Comparison of ENCODE assay signal across 12 cellular contexts in the genomic region with DNA sequence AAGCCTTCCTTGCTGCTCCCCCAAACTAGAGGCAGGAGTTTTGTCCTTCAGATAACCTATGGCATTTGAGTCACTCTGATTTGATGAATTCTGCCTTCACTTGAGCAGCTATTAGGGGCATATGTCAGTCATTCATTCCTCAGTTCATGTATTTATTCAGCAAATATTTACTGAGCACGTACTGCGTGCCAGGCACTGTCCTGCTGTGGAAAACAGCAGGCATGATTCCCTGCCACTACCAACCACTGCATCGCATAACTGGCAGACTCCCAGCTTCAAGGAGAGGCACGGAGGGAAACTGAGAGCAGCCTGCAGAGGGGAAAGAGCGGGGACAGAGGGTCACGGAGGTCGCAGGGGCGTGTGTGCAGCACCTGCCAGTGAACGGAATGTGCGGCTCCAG. TPM values are rescaled to one million over a fixed set of nuclear protein-coding genes. Genes with fewer than 3 reads are reported as not detected.
DNase-seq lines count a peak whose midpoint lies in the region; ATAC-seq, FAIRE-seq and TF ChIP-seq lines count a peak whose summit lies in the region.
"Had no signal": no experiment of that assay in that cellular context is flagged by ENCODE, and none has a peak within 500 bp of the region (broad histone marks: within the 10 kb centered on the region; RNA-seq: fewer than 3 reads in every experiment).

No MANE protein-coding gene starts in this region.

- BruUV-seq in HepG2 (replicated peaks; lab: Mats Ljungman, UMichigan): no TSS peak
- no TSS peak for BruUV-seq in mammary epithelial cell (replicated peaks; lab: Mats Ljungman, UMichigan)

- H3K27me3 ChIP-seq in HepG2 (ENCODE audit: control insufficient read depth in 1 of 2, insufficient read depth in 2 of 2, low read length in 2 of 2) (no peaks in the 10 kb centered on the region), small intestine (ENCODE audit: control insufficient read depth in 2 of 2, insufficient read depth in 2 of 2, low read length in 2 of 2) (no peaks in the 10 kb centered on the region), mammary epithelial cell (ENCODE audit: insufficient read depth, low read length) (no peaks in the 10 kb centered on the region)
- no peaks in the 10 kb centered on the region for H3K27me3 ChIP-seq in CD8-positive, alpha-beta memory T cell (ENCODE audit: insufficient read depth, low read length, poor library complexity, severe bottlenecking)

- H3K27me3 Mint-ChIP-seq in CD8-positive, alpha-beta memory T cell: no peaks in the 10 kb centered on the region
- H3K27me3 Mint-ChIP-seq: IgD-negative memory B cell had no signal

- no peak overlapping the region for H2AFZ ChIP-seq in HepG2 (ENCODE audit: low read length)
- no peak overlapping the region for H2AFZ ChIP-seq in mammary epithelial cell (ENCODE audit: low read depth, low read length)

- CTCF ChIA-PET in HepG2 (lab: Yijun Ruan, JAX; ENCODE audit: low intra/inter-chr PET ratio, low total read pairs) (no interaction called here), mammary epithelial cell (lab: Charles Lee; ENCODE audit: low non-redundant PET) (no interaction called here)
- CTCF ChIA-PET in CD8-positive, alpha-beta memory T cell (lab: Charles Lee): no interaction called here

- H3K27ac ChIP-seq in HepG2 (ENCODE audit: extremely low read length, insufficient read depth, low read length) (no peak overlapping the region), small intestine (ENCODE audit: low read depth in 1 of 2, low read length in 1 of 2) (peak overlapping the region; percentile 46 to 51), mammary epithelial cell (ENCODE audit: insufficient read depth, low read depth, low read length) (no peak overlapping the region)
- H3K27ac ChIP-seq in CD8-positive, alpha-beta memory T cell (ENCODE audit: low read depth, low read length): no peak overlapping the region

- H4K20me1 ChIP-seq in HepG2 (ENCODE audit: insufficient read depth, low read length) (no peaks in the 10 kb centered on the region), mammary epithelial cell (ENCODE audit: insufficient read depth, low read length) (no peaks in the 10 kb centered on the region)

- H3K4me2 ChIP-seq in HepG2 (ENCODE audit: low read depth, low read length): no peak overlapping the region
- H3K4me2 ChIP-seq in mammary epithelial cell (ENCODE audit: insufficient read depth, low read depth, low read length): no peak overlapping the region

- no peaks in the 10 kb centered on the region for H3K9me3 ChIP-seq in HepG2 (ENCODE audit: low read length)
- H3K9me3 ChIP-seq in small intestine (ENCODE audit: control insufficient read depth, low read depth): no peaks in the 10 kb centered on the region
- no peaks in the 10 kb centered on the region for H3K9me3 ChIP-seq in mammary epithelial cell (replicated peaks; ENCODE audit: insufficient read depth, low read length)
- H3K9me3 ChIP-seq in CD8-positive, alpha-beta memory T cell (ENCODE audit: low read length): no peaks in the 10 kb centered on the region

- 59% methylated on average over 10 of the region's 10 CpGs for WGBS in HepG2 (ENCODE audit: low lambda C conversion rate)
- 18 to 61% (median 37%) methylated on average over 10 of the region's 10 CpGs for WGBS in small intestine, 3 donors
- 94% methylated on average over 10 of the region's 10 CpGs for WGBS in mammary epithelial cell (ENCODE audit: low coverage, missing lambda C conversion rate)

- in situ Hi-C loops in HepG2 (cut with HindIII; ENCODE audit: extremely low pct_ligation_motif_present, low pct_unique_long_range_greater_than_20kb): no loop called here
- in situ Hi-C loops in mammary epithelial cell (cut with MboI; ENCODE audit: low sequenced_read_pairs in 2 of 2): no loop called here

- H3K4me1 Mint-ChIP-seq in CD8-positive, alpha-beta memory T cell: peaks cover 0 to 10% (median 4%) of the 10 kb centered on the region in 3 donors

- peaks cover 9 to 33% (median 10%) of the 10 kb centered on the region in 3 donors for H3K36me3 Mint-ChIP-seq in CD8-positive, alpha-beta memory T cell
- H3K36me3 Mint-ChIP-seq: IgD-negative memory B cell had no signal

- DNase-seq in DMS53 (lab: John Stamatoyannopoulos, UW) (peak; percentile 81), NCI-H2029 treated with DMSO at 0.1 percent for 48 hours (lab: John Stamatoyannopoulos, UW) (peak; percentile 74), HepG2 (ENCODE audit: low spot score) (no peak), small intestine (no peak), mammary epithelial cell (no peak), NCI-H1694 treated with DMSO at 0.1 percent for 48 hours (lab: John Stamatoyannopoulos, UW) (no peak)
- DNase-seq in CD8-positive, alpha-beta memory T cell: no peak
- DNase-seq: H9, NCI-H1436 treated with DMSO at 0.1 percent for 48 hours, NCI-H2107, NCI-H446 treated with DMSO at 0.1 percent for 48 hours had no signal

- no peak overlapping the region for H3K4me3 Mint-ChIP-seq in CD8-positive, alpha-beta memory T cell
- H3K4me3 Mint-ChIP-seq: H9, IgD-negative memory B cell had no signal

- TF ChIP-seq CTCF in HepG2 (CRISPR knock-in tag; IDR thresholded peaks at IDR 0.05) (no peak), mammary epithelial cell (conservative IDR thresholded peaks at IDR 0.05 in 1 of 2, IDR thresholded peaks at IDR 0.05 in 1 of 2; ENCODE audit: extremely low read depth in 1 of 2, insufficient read depth in 1 of 2, low read depth in 1 of 2, low read length in 2 of 2) (no peak)

- POLR2A ChIA-PET in HepG2 (lab: Yijun Ruan, JAX): interaction anchor here (1.2 to 1.9 kb wide), 3 partner anchors 8 to 150 kb away, joined by 3 to 8 read pairs (median 4); no protein-coding TSS in a partner anchor
- POLR2A ChIA-PET in CD8-positive, alpha-beta memory T cell (lab: Charles Lee): no interaction called here

- H3K36me3 ChIP-seq in HepG2 (replicated peaks in 1 of 2; ENCODE audit: control insufficient read depth in 1 of 2, insufficient read depth in 2 of 2, low read length in 2 of 2) (0 out of 5 replicates have a peak, but pooled peaks cover 0 to 5% of the 10 kb centered on the region in 2 experiments), small intestine (ENCODE audit: control insufficient read depth in 2 of 2, insufficient read depth in 2 of 2, low read length in 2 of 2) (peaks cover 0 to 7% of the 10 kb centered on the region in 2 donors), mammary epithelial cell (ENCODE audit: insufficient read depth, low read length) (no peaks in the 10 kb centered on the region)
- no peaks in the 10 kb centered on the region for H3K36me3 ChIP-seq in CD8-positive, alpha-beta memory T cell (ENCODE audit: insufficient read depth, low read length)

- TF ChIP-seq EP300 in HepG2 (IDR thresholded peaks at IDR 0.05; ENCODE audit: low read depth in 2 of 2, low read length in 2 of 2) (no peak), HepG2 (CRISPR knock-in tag; IDR thresholded peaks at IDR 0.05; ENCODE audit: borderline replicate concordance) (no peak)

- no peak overlapping the region for H3K4me3 ChIP-seq in HepG2 (replicated peaks in 1 of 3; ENCODE audit: insufficient read depth in 1 of 3, low read depth in 2 of 3, low read length in 3 of 3)
- no peak overlapping the region for H3K4me3 ChIP-seq in small intestine (ENCODE audit: low read depth in 1 of 2, low read length in 2 of 2)
- no peak overlapping the region for H3K4me3 ChIP-seq in mammary epithelial cell (replicated peaks in 1 of 3; ENCODE audit: insufficient read depth in 1 of 3, low read depth in 2 of 3, low read length in 3 of 3)
- no peak overlapping the region for H3K4me3 ChIP-seq in CD8-positive, alpha-beta memory T cell (ENCODE audit: low read length)

- dilution Hi-C loops in mammary epithelial cell (cut with HindIII; ENCODE audit: low sequenced_read_pairs): no loop called here

- FAIRE-seq in HepG2 (lab: Jason Lieb, UNC): no peak
- no peak for FAIRE-seq in small intestine (lab: Jason Lieb, UNC)

- H3K4me1 ChIP-seq in HepG2 (ENCODE audit: insufficient read depth, low read length) (peaks cover 68% of the 10 kb centered on the region), small intestine (ENCODE audit: control insufficient read depth in 2 of 2, insufficient read depth in 1 of 2, low read depth in 1 of 2, low read length in 1 of 2) (peaks cover 0 to 11% of the 10 kb centered on the region in 2 donors), mammary epithelial cell (ENCODE audit: insufficient read depth, low read length) (no peaks in the 10 kb centered on the region)
- H3K4me1 ChIP-seq in CD8-positive, alpha-beta memory T cell (ENCODE audit: insufficient read depth, low read length): no peaks in the 10 kb centered on the region

- no peak for TF ChIP-seq POLR2A in HepG2 (IDR thresholded peaks at IDR 0.05; ENCODE audit: insufficient read depth in 1 of 2, low read depth in 2 of 2, low read length in 2 of 2)

- no peak overlapping the region for H3K27ac Mint-ChIP-seq in CD8-positive, alpha-beta memory T cell
- H3K27ac Mint-ChIP-seq: H9, IgD-negative memory B cell had no signal

- peak; percentile 43 for ATAC-seq in HepG2

- H3K79me2 ChIP-seq in HepG2 (ENCODE audit: insufficient read depth, low read length) (peaks cover 4% of the 10 kb centered on the region), mammary epithelial cell (ENCODE audit: insufficient read depth, low read length) (no peaks in the 10 kb centered on the region)

- intact Hi-C loops in HepG2 (cut with micrococcal nuclease; ENCODE audit: unreplicated experiment): no loop called here
- intact Hi-C loops in mammary epithelial cell (cut with micrococcal nuclease): loop anchor here (5.0 kb wide), 1 partner anchor 55 kb away; no protein-coding TSS in a partner anchor

- TF ChIP-seq RAD21 in HepG2 (CRISPR knock-in tag; IDR thresholded peaks at IDR 0.05): no peak

- no peak overlapping the region for H3K9ac ChIP-seq in HepG2 (ENCODE audit: insufficient read depth, low read depth, low read length)
- no peak overlapping the region for H3K9ac ChIP-seq in mammary epithelial cell (ENCODE audit: insufficient read depth, low read length)

- no peaks in the 10 kb centered on the region for H3K9me3 Mint-ChIP-seq in CD8-positive, alpha-beta memory T cell
- H3K9me3 Mint-ChIP-seq: H9, IgD-negative memory B cell had no signal

RNA-seq across cellular contexts. Expression of gene PPARA, which starts 12.4 kb away (rescaled TPM):
- 24.7 and 32.0 TPM in 2 replicates for total RNA-seq in HepG2 (2016; rRNA removed; fragmentation: Illumina TruSeq; extraction: Trizol)
- total RNA-seq in HepG2 (2016; cell fraction: cytosol; rRNA removed; fragmentation: Illumina TruSeq; extraction: Trizol; ENCODE audit: low read depth): 25.2 and 27.4 TPM in 2 replicates
- 25.2 and 26.2 TPM in 2 replicates for total RNA-seq in HepG2 (2016; cell fraction: insoluble cytoplasmic fraction; rRNA removed; fragmentation: Illumina TruSeq; extraction: Trizol)
- total RNA-seq in HepG2 (2016; cell fraction: membrane; rRNA removed; fragmentation: Illumina TruSeq; extraction: Trizol): 42.1 and 44.8 TPM in 2 replicates
- 16.8 and 21.1 TPM in 2 replicates for total RNA-seq in HepG2 (2016; cell fraction: nucleus; rRNA removed; fragmentation: Illumina TruSeq; extraction: Trizol)
- polyA plus RNA-seq in HepG2 (2011; rRNA removed): 16.6 and 18.2 TPM in 2 replicates
- polyA plus RNA-seq in HepG2 (2011; cell fraction: cytosol; rRNA removed): 14.0 and 14.5 TPM in 2 replicates
- 11.7 and 12.6 TPM in 2 replicates for polyA plus RNA-seq in HepG2 (2011; cell fraction: nucleus; rRNA removed)
- 20.9 and 22.5 TPM in 2 replicates for polyA plus RNA-seq in HepG2 (2012)
- polyA plus RNA-seq in HepG2 (2016; cell fraction: cytosol; fragmentation: Illumina TruSeq; extraction: Trizol; ENCODE audit: low read depth): 26.1 and 26.5 TPM in 2 replicates
- 15.3 and 15.6 TPM in 2 replicates for polyA plus RNA-seq in HepG2 (2016; cell fraction: insoluble cytoplasmic fraction; fragmentation: Illumina TruSeq; extraction: Trizol; ENCODE audit: low read depth)
- polyA plus RNA-seq in HepG2 (2016; cell fraction: membrane; fragmentation: Illumina TruSeq; extraction: Trizol; ENCODE audit: low read depth): 29.1 and 30.3 TPM in 2 replicates
- 21.2 and 21.4 TPM in 2 replicates for polyA plus RNA-seq in HepG2 (2016; cell fraction: nucleus; fragmentation: Illumina TruSeq; extraction: Trizol; ENCODE audit: insufficient read depth, low read depth)
- polyA minus RNA-seq in HepG2 (2011; rRNA and poly(A)+ RNA removed; ENCODE audit: low replicate concordance): 7.8 and 47.2 TPM in 2 replicates
- polyA minus RNA-seq in HepG2 (2011; cell fraction: cytosol; rRNA and poly(A)+ RNA removed): 23.7 and 30.1 TPM in 2 replicates
- 30.8 and 34.2 TPM in 2 replicates for polyA minus RNA-seq in HepG2 (2011; cell fraction: nucleus; rRNA and poly(A)+ RNA removed)
- polyA plus RNA-seq in small intestine: 10 to 100 TPM; 19.9 to 24.0 (median 21.9) TPM
- total RNA-seq in mammary epithelial cell: 10 to 100 TPM; 10.3 to 15.5 TPM
- polyA plus RNA-seq in mammary epithelial cell: 7.4 TPM
- polyA minus RNA-seq in mammary epithelial cell: 46.3 TPM
- 10 to 100 TPM; 11.2 to 12.9 TPM for total RNA-seq in CD8-positive, alpha-beta memory T cell
- 10.1 TPM for polyA plus RNA-seq in CD8-positive, alpha-beta memory T cell

Comparison
In these comparisons a context has a peak if more than half of its experiments do, and no peak if none do; other contexts are left out.
1. DNase-seq: peak in DMS53 (single experiment) and NCI-H2029 treated with DMSO at 0.1 percent for 48 hours (single experiment); none in HepG2 (single experiment), small intestine (single experiment), mammary epithelial cell (single experiment), NCI-H1694 treated with DMSO at 0.1 percent for 48 hours (single experiment) and CD8-positive, alpha-beta memory T cell (0 of 5).
2. H3K27ac ChIP-seq: peak in small intestine (2 of 2); none in HepG2 (single experiment), mammary epithelial cell (single experiment) and CD8-positive, alpha-beta memory T cell (single experiment).